In genomic region chr7:33904680-33905388, GRCh38 we compare ENCODE assay signal across 1 cellular context.
TF ChIP-seq lines count a peak whose summit lies in the region.

No MANE protein-coding gene starts in this region.

TF ChIP-seq in K562, 482 proteins besides CTCF, POLR2A, EP300 and RAD21 (continued from another document):
- TF ChIP-seq, protein P1, sequence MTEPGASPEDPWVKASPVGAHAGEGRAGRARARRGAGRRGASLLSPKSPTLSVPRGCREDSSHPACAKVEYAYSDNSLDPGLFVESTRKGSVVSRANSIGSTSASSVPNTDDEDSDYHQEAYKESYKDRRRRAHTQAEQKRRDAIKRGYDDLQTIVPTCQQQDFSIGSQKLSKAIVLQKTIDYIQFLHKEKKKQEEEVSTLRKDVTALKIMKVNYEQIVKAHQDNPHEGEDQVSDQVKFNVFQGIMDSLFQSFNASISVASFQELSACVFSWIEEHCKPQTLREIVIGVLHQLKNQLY (CRISPR knock-in tag; conservative IDR thresholded peaks at IDR 0.05), result no peak
- TF ChIP-seq LARP7 (IDR thresholded peaks at IDR 0.05), result no peak
